ENCODE assay signal across 9 cellular contexts in genomic region chr1:15937706-15938168, GRCh38. TPM values are rescaled to one million over a fixed set of nuclear protein-coding genes. Genes with fewer than 3 reads are reported as not detected.
A peak's percentile ranks its signal among the peaks of the same experiment; 100 is the strongest.
DNase-seq lines count a peak whose midpoint lies in the region; TF ChIP-seq lines count a peak whose summit lies in the region.
"Had no signal": no experiment of that assay in that cellular context is flagged by ENCODE, and none has a peak within 500 bp of the region (broad histone marks: within the 10 kb centered on the region; RNA-seq: fewer than 3 reads in every experiment).

No MANE protein-coding gene starts in this region.

- TF ChIP-seq CTCF in esophagus muscularis mucosa (IDR thresholded peaks at IDR 0.05) (no peak), spleen (IDR thresholded peaks at IDR 0.05 in 8 of 11, conservative IDR thresholded peaks at IDR 0.05 in 3 of 11) (no peak), tibial nerve (IDR thresholded peaks at IDR 0.05) (no peak)

- H3K36me3 Mint-ChIP-seq in T-helper 1 cell treated with Interleukin-12 subunit alpha and Interleukin-12 subunit beta and Interleukin-4 antibody, amounts not matched to agents 30 μg/mL and 1 μg/mL, for 36 hours (ENCODE audit: low read depth), result peaks cover 46% of the 10 kb centered on the region

- intact Hi-C loops in esophagus muscularis mucosa (cut with DNase I) (no loop called here), spleen (cut with DNase I; ENCODE audit: low total_unique reads) (no loop called here)

- H3K27me3 ChIP-seq in SJSA1 (replicated peaks) (no peaks in the 10 kb centered on the region), esophagus muscularis mucosa (no peaks in the 10 kb centered on the region), spleen (replicated peaks in 1 of 7) (no peaks in the 10 kb centered on the region), tibial nerve (no peaks in the 10 kb centered on the region)
- H3K27me3 ChIP-seq: BLaER1 had no signal

- TF ChIP-seq POLR2A in esophagus muscularis mucosa (IDR thresholded peaks at IDR 0.05; ENCODE audit: low read depth), result no peak
- no peak for TF ChIP-seq POLR2A in spleen (IDR thresholded peaks at IDR 0.05)
- TF ChIP-seq POLR2A in tibial nerve (IDR thresholded peaks at IDR 0.05), result no peak

- TF ChIP-seq EP300 in esophagus muscularis mucosa (IDR thresholded peaks at IDR 0.05) (no peak), tibial nerve (IDR thresholded peaks at IDR 0.05) (no peak)

- H3K4me1 ChIP-seq in SJSA1 (replicated peaks) (peaks cover 29% of the 10 kb centered on the region), esophagus muscularis mucosa (peaks cover 4 to 28% (median 18%) of the 10 kb centered on the region in 4 donors), spleen (peaks cover 0 to 54% (median 23%) of the 10 kb centered on the region in 6 donors), tibial nerve (peaks cover 0 to 13% (median 0%) of the 10 kb centered on the region in 4 donors)
- H3K4me1 ChIP-seq: BLaER1 had no signal

- H3K4me3 Mint-ChIP-seq in T-helper 1 cell treated with Interleukin-12 subunit alpha and Interleukin-12 subunit beta and Interleukin-4 antibody, amounts not matched to agents 30 μg/mL and 1 μg/mL, for 36 hours, result no peak overlapping the region

- peak overlapping the region; percentile 76 for H3K27ac Mint-ChIP-seq in T-helper 1 cell treated with Interleukin-12 subunit alpha and Interleukin-12 subunit beta and Interleukin-4 antibody, amounts not matched to agents 30 μg/mL and 1 μg/mL, for 36 hours

- H3K9me3 ChIP-seq in SJSA1 (replicated peaks) (no peaks in the 10 kb centered on the region), esophagus muscularis mucosa (no peaks in the 10 kb centered on the region), spleen (no peaks in the 10 kb centered on the region), tibial nerve (no peaks in the 10 kb centered on the region)
- H3K9me3 ChIP-seq: BLaER1 had no signal

- no peak overlapping the region for H3K4me3 ChIP-seq in SJSA1
- no peak overlapping the region for H3K4me3 ChIP-seq in esophagus muscularis mucosa
- no peak overlapping the region for H3K4me3 ChIP-seq in spleen
- no peak overlapping the region for H3K4me3 ChIP-seq in tibial nerve
- H3K4me3 ChIP-seq: BLaER1 had no signal

- WGBS in esophagus muscularis mucosa, result 58% methylated on average over 11 of the region's 14 CpGs
- 68 to 90% (median 75%) methylated on average over 6 to 14 of the region's 14 CpGs for WGBS in spleen, 5 donors
- 71 to 80% methylated on average over 10 to 11 of the region's 14 CpGs for whole genome bisulfite sequencing in tibial nerve, 2 donors

- H3K27me3 Mint-ChIP-seq in T-helper 1 cell treated with Interleukin-12 subunit alpha and Interleukin-12 subunit beta and Interleukin-4 antibody, amounts not matched to agents 30 μg/mL and 1 μg/mL, for 36 hours (ENCODE audit: low read depth), result no peaks in the 10 kb centered on the region

- H3K36me3 ChIP-seq in SJSA1, result peaks cover 90% of the 10 kb centered on the region
- peaks cover 65 to 100% (median 97%) of the 10 kb centered on the region in 4 donors for H3K36me3 ChIP-seq in esophagus muscularis mucosa
- H3K36me3 ChIP-seq in spleen, result peaks cover 6 to 100% (median 96%) of the 10 kb centered on the region in 6 donors
- peaks cover 0 to 100% (median 41%) of the 10 kb centered on the region in 3 donors for H3K36me3 ChIP-seq in tibial nerve

- peak overlapping the region; percentile 51; the same call in 1 of the 2 replicates for H3K27ac ChIP-seq in SJSA1
- peak overlapping the region in 3 of 4 donors; percentile 9 to 67 (median 37) for H3K27ac ChIP-seq in esophagus muscularis mucosa (replicated peaks in 1 of 4)
- H3K27ac ChIP-seq in spleen, result peak overlapping the region in 5 of 8 donors; percentile 32 to 69 (median 48)
- peak overlapping the region in 2 of 4 donors; percentile 53 to 72 for H3K27ac ChIP-seq in tibial nerve
- H3K27ac ChIP-seq: BLaER1 had no signal

- DNase-seq in T-helper 1 cell (no peak), SJSA1 (ENCODE audit: low read depth in 1 of 2, low spot score in 2 of 2) (no peak), esophagus muscularis mucosa (ENCODE audit: extremely low spot score) (no peak), spleen (no peak), DMS 273 treated with DMSO at 0.1 percent for 48 hours (lab: John Stamatoyannopoulos, UW) (no peak), putamen (ENCODE audit: low spot score) (no peak), tibial nerve (ENCODE audit: low spot score in 2 of 2) (no peak)

- H3K4me1 Mint-ChIP-seq in T-helper 1 cell treated with Interleukin-12 subunit alpha and Interleukin-12 subunit beta and Interleukin-4 antibody, amounts not matched to agents 30 μg/mL and 1 μg/mL, for 36 hours (ENCODE audit: low read depth), result no peaks in the 10 kb centered on the region

- H3K9me3 Mint-ChIP-seq in T-helper 1 cell treated with Interleukin-12 subunit alpha and Interleukin-12 subunit beta and Interleukin-4 antibody, amounts not matched to agents 30 μg/mL and 1 μg/mL, for 36 hours, result no peaks in the 10 kb centered on the region

RNA-seq across cellular contexts. Expression of gene ZBTB17, which starts 38.2 kb away (rescaled TPM):
- total RNA-seq in SJSA1 (2014; rRNA removed; shearing (Covaris generic)), result 26.6 and 33.6 TPM in 2 replicates
- total RNA-seq in esophagus muscularis mucosa (10 to 100 TPM; 29.5 to 40.8 (median 34.6) TPM), spleen (10 to 100 TPM; 36.8 to 73.4 (median 52.1) TPM), tibial nerve (10 to 100 TPM; 34.5 to 85.2 (median 52.4) TPM)
- polyA plus RNA-seq in spleen, result 100 to 1,000 TPM in 2 of 3 donors, 10 to 100 TPM in 1; 46.5 to 139 (median 111) TPM
